9 cellular contexts compared by ENCODE assay signal in the genomic region with DNA sequence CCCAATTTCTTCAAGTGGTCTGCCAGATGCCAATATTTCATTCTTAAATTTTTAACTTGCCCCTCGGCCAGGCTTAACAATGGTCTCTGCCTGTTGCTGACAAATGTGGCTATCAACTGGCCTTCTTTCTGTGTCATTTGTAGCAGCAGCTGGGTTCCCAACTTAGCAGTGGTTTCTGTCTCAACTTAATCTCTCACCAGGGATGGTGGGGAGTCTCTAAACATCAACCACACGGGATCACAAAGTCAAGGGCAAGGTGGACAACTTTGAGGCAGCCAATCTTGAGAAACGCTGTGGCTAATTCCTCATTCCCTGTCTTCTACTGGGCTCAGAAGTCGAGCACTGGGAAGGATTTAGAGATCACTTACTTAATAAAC.
DNase-seq lines count a peak whose midpoint lies in the region; ATAC-seq and TF ChIP-seq lines count a peak whose summit lies in the region.
"Had no signal": no experiment of that assay in that cellular context is flagged by ENCODE, and none has a peak within 500 bp of the region (broad histone marks: within the 10 kb centered on the region; RNA-seq: fewer than 3 reads in every experiment).

No MANE protein-coding gene starts in this region.

- WGBS in mammary epithelial cell (ENCODE audit: low coverage, missing lambda C conversion rate), result 85% methylated on average over 4 of the region's 4 CpGs

- POLR2A ChIA-PET in CD4-positive, alpha-beta memory T cell (lab: Charles Lee; ENCODE audit: partially characterized antibody), result interaction anchor here (4.5 to 13.4 kb wide), 3 partner anchors 9 to 73 kb away, joined by 28 to 291 read pairs (median 74); no protein-coding TSS in a partner anchor

- no peaks in the 10 kb centered on the region for H3K27me3 ChIP-seq in CD4-positive, alpha-beta memory T cell (ENCODE audit: insufficient read depth, low read length)
- H3K27me3 ChIP-seq in mammary epithelial cell (ENCODE audit: insufficient read depth, low read length), result no peaks in the 10 kb centered on the region

- peak overlapping the region; percentile 12 for H2AFZ ChIP-seq in mammary epithelial cell (ENCODE audit: low read depth, low read length)

- intact Hi-C loops in CD4-positive, alpha-beta memory T cell (cut with micrococcal nuclease), result no loop called here
- intact Hi-C loops in mammary epithelial cell (cut with micrococcal nuclease), result loop anchor here (1.0 to 5.0 kb wide), 4 partner anchors 25 to 69 kb away; no protein-coding TSS in a partner anchor
- intact Hi-C loops in left colon (cut with DNase I, micrococcal nuclease), result no loop called here

- no peaks in the 10 kb centered on the region for H3K9me3 ChIP-seq in CD4-positive, alpha-beta memory T cell (ENCODE audit: control insufficient read depth in 1 of 2, low read length in 2 of 2)
- no peaks in the 10 kb centered on the region for H3K9me3 ChIP-seq in mammary epithelial cell (replicated peaks; ENCODE audit: insufficient read depth, low read length)

- ATAC-seq in left colon (no peak), GM21360 (IDR thresholded peaks at IDR 0.05; ENCODE audit: unreplicated experiment) (no peak), GM19467 (IDR thresholded peaks at IDR 0.05; ENCODE audit: unreplicated experiment) (no peak)

- peak overlapping the region; percentile 53 for H3K4me2 ChIP-seq in mammary epithelial cell (ENCODE audit: insufficient read depth, low read depth, low read length)

- H3K36me3 ChIP-seq in CD4-positive, alpha-beta memory T cell (ENCODE audit: insufficient read depth, low read length), result no peaks in the 10 kb centered on the region
- no peaks in the 10 kb centered on the region for H3K36me3 ChIP-seq in mammary epithelial cell (ENCODE audit: insufficient read depth, low read length)

- H3K27ac Mint-ChIP-seq in CD4-positive, alpha-beta memory T cell, result peak overlapping the region; percentile 92 to 99 (median 97)
- H3K27ac Mint-ChIP-seq in osteocyte (ENCODE audit: unreplicated experiment), result peak overlapping the region; percentile 99

- in situ Hi-C loops in mammary epithelial cell (cut with MboI; ENCODE audit: low sequenced_read_pairs in 2 of 2), result loop anchor here in 1 of 2 donors (10.0 kb wide), 1 partner anchor 66 kb away; no protein-coding TSS in a partner anchor

- no peak for TF ChIP-seq CTCF in mammary epithelial cell (conservative IDR thresholded peaks at IDR 0.05 in 1 of 2, IDR thresholded peaks at IDR 0.05 in 1 of 2; ENCODE audit: extremely low read depth in 1 of 2, insufficient read depth in 1 of 2, low read depth in 1 of 2, low read length in 2 of 2)
- TF ChIP-seq CTCF in osteocyte (IDR thresholded peaks at IDR 0.05), result no peak

- dilution Hi-C loops in mammary epithelial cell (cut with HindIII; ENCODE audit: low sequenced_read_pairs), result no loop called here

- peaks cover 57% of the 10 kb centered on the region for H3K79me2 ChIP-seq in mammary epithelial cell (ENCODE audit: insufficient read depth, low read length)

- peak overlapping the region; percentile 70 for H3K27ac ChIP-seq in CD4-positive, alpha-beta memory T cell (ENCODE audit: low read depth, low read length)
- peak overlapping the region; percentile 79 for H3K27ac ChIP-seq in mammary epithelial cell (ENCODE audit: insufficient read depth, low read depth, low read length)

- no peaks in the 10 kb centered on the region for H4K20me1 ChIP-seq in mammary epithelial cell (ENCODE audit: insufficient read depth, low read length)

- peaks cover 5 to 9% of the 10 kb centered on the region in 2 donors for H3K36me3 Mint-ChIP-seq in CD4-positive, alpha-beta memory T cell
- H3K36me3 Mint-ChIP-seq in osteocyte (ENCODE audit: unreplicated experiment), result no peaks in the 10 kb centered on the region

- H3K9me3 Mint-ChIP-seq in CD4-positive, alpha-beta memory T cell, result no peaks in the 10 kb centered on the region
- no peaks in the 10 kb centered on the region for H3K9me3 Mint-ChIP-seq in osteocyte (ENCODE audit: unreplicated experiment)

- peak overlapping the region in 4 of 8 donors; percentile 37 to 75 (median 61) for H3K4me3 Mint-ChIP-seq in CD4-positive, alpha-beta memory T cell
- no peak overlapping the region for H3K4me3 Mint-ChIP-seq in osteocyte (ENCODE audit: unreplicated experiment)

- DNase-seq in CD4-positive, alpha-beta memory T cell, result no peak
- DNase-seq in LHCN-M2 (ENCODE audit: low read depth) (peak; percentile 51), mammary epithelial cell (no peak), osteocyte (ENCODE audit: extremely low spot score, unreplicated experiment) (no peak), left colon (no peak), SHP77 (lab: John Stamatoyannopoulos, UW) (no peak)
- DNase-seq: KG1 had no signal

- H3K4me1 ChIP-seq in CD4-positive, alpha-beta memory T cell (ENCODE audit: insufficient read depth, low read length), result peaks cover 92% of the 10 kb centered on the region
- peaks cover 40% of the 10 kb centered on the region for H3K4me1 ChIP-seq in mammary epithelial cell (ENCODE audit: insufficient read depth, low read length)

- no peaks in the 10 kb centered on the region for H3K27me3 Mint-ChIP-seq in CD4-positive, alpha-beta memory T cell
- H3K27me3 Mint-ChIP-seq in osteocyte (ENCODE audit: unreplicated experiment), result no peaks in the 10 kb centered on the region

- no peak overlapping the region for H3K9ac ChIP-seq in mammary epithelial cell (ENCODE audit: insufficient read depth, low read length)

- H3K4me3 ChIP-seq in CD4-positive, alpha-beta memory T cell (ENCODE audit: low read length in 2 of 2), result no peak overlapping the region
- no peak overlapping the region for H3K4me3 ChIP-seq in mammary epithelial cell (replicated peaks in 1 of 3; ENCODE audit: insufficient read depth in 1 of 3, low read depth in 2 of 3, low read length in 3 of 3)

- H3K4me1 Mint-ChIP-seq in CD4-positive, alpha-beta memory T cell, result peaks cover 58 to 92% (median 76%) of the 10 kb centered on the region in 4 donors
- H3K4me1 Mint-ChIP-seq in osteocyte (ENCODE audit: unreplicated experiment), result peaks cover 77% of the 10 kb centered on the region

- CTCF ChIA-PET in CD4-positive, alpha-beta memory T cell (lab: Charles Lee; ENCODE audit: partially characterized antibody), result interaction anchor here (1.1 to 1.5 kb wide), 3 partner anchors 18 to 74 kb away, joined by 3 to 4 read pairs (median 4); no protein-coding TSS in a partner anchor
- CTCF ChIA-PET in mammary epithelial cell (lab: Charles Lee; ENCODE audit: low non-redundant PET), result no interaction called here

- TSS peak; percentile 98 for BruUV-seq in mammary epithelial cell (replicated peaks; lab: Mats Ljungman, UMichigan)
